ENCODE assay signal across 27 cellular contexts in genomic region chr4:185835336-185835735, GRCh38. TPM values are rescaled to one million over a fixed set of nuclear protein-coding genes. Genes with fewer than 3 reads are reported as not detected.
"Had no signal": no experiment of that assay in that cellular context is flagged by ENCODE, and none has a peak within 500 bp of the region (broad histone marks: within the 10 kb centered on the region; RNA-seq: fewer than 3 reads in every experiment).

No MANE protein-coding gene starts in this region.

- H3K36me3 ChIP-seq: gastrocnemius medialis, sigmoid colon, upper lobe of left lung had no signal

- H3K36me3 Mint-ChIP-seq: activated naive CD4-positive, alpha-beta T cell treated with anti-CD3 and anti-CD28 coated beads, Interleukin-2, amount 50 U/mL, for 72 hours; natural killer cell; stimulated activated memory B cell treated with anti-CD40 and anti-IgM and Interleukin-4, amounts not matched to agents 10 μg/mL and 1 μg/mL and 100 μg/mL, for 72 hours; T-cell had no signal

- H3K27me3 ChIP-seq: gastrocnemius medialis, sigmoid colon, upper lobe of left lung had no signal

- H3K9me3 ChIP-seq: gastrocnemius medialis, sigmoid colon, upper lobe of left lung had no signal

- H3K27ac Mint-ChIP-seq: activated naive CD4-positive, alpha-beta T cell treated with anti-CD3 and anti-CD28 coated beads, Interleukin-2, amount 50 U/mL, for 72 hours; activated T-cell treated with anti-CD3 and anti-CD28 coated beads, Interleukin-2, amount 50 U/mL, for 72 hours; effector memory CD8-positive, alpha-beta T cell; natural killer cell; stimulated activated memory B cell treated with anti-CD40 and anti-IgM and Interleukin-4, amounts not matched to agents 10 μg/mL and 1 μg/mL and 100 μg/mL, for 72 hours; stimulated activated naive CD8-positive, alpha-beta T cell treated with anti-CD3 and anti-CD28 coated beads, Interleukin-15, amount 100 ng/mL, for 72 hours; T-cell had no signal

- H3K4me1 Mint-ChIP-seq: natural killer cell; stimulated activated memory B cell treated with anti-CD40 and anti-IgM and Interleukin-4, amounts not matched to agents 10 μg/mL and 1 μg/mL and 100 μg/mL, for 72 hours; stimulated activated naive CD8-positive, alpha-beta T cell treated with anti-CD3 and anti-CD28 coated beads, Interleukin-15, amount 100 ng/mL, for 72 hours; T-cell had no signal

- ATAC-seq: activated naive CD4-positive, alpha-beta T cell treated with anti-CD3 and anti-CD28 coated beads, Interleukin-2, amount 50 U/mL, for 72 hours; activated T-cell treated with anti-CD3 and anti-CD28 coated beads, Interleukin-2, amount 50 U/mL, for 72 hours; effector memory CD8-positive, alpha-beta T cell; gastrocnemius medialis; natural killer cell; stimulated activated memory B cell treated with anti-CD40 and anti-IgM and Interleukin-4, amounts not matched to agents 10 μg/mL and 1 μg/mL and 100 μg/mL, for 72 hours; stimulated activated naive CD8-positive, alpha-beta T cell treated with anti-CD3 and anti-CD28 coated beads, Interleukin-15, amount 100 ng/mL, for 72 hours; T-cell had no signal

- H3K4me3 ChIP-seq: gastrocnemius medialis, lung, sigmoid colon, upper lobe of left lung had no signal

- H3K4me3 Mint-ChIP-seq: activated T-cell treated with anti-CD3 and anti-CD28 coated beads, Interleukin-2, amount 50 U/mL, for 72 hours; effector memory CD8-positive, alpha-beta T cell; natural killer cell; stimulated activated memory B cell treated with anti-CD40 and anti-IgM and Interleukin-4, amounts not matched to agents 10 μg/mL and 1 μg/mL and 100 μg/mL, for 72 hours; stimulated activated naive CD8-positive, alpha-beta T cell treated with anti-CD3 and anti-CD28 coated beads, Interleukin-15, amount 100 ng/mL, for 72 hours; T-cell had no signal

- FAIRE-seq: small intestine had no signal

- DNase-seq: activated CD4-positive, alpha-beta T cell treated with anti-CD3 and anti-CD28 coated beads for 4 hours; activated CD4-positive, alpha-beta T cell treated with anti-CD3 and anti-CD28 coated beads, Interleukin-2, amount 50 U/mL, for 4 hours; activated naive CD4-positive, alpha-beta T cell; activated T-cell treated with anti-CD3 and anti-CD28 coated beads for 4 hours; activated T-cell treated with anti-CD3 and anti-CD28 coated beads, Interleukin-2, amount 50 U/mL, for 72 hours; anterior cingulate cortex; cortex of kidney; effector memory CD8-positive, alpha-beta T cell; erythroblast; gastrocnemius medialis; glutamatergic neuron; hippocampal formation; mesendoderm; natural killer cell; posterior cingulate gyrus; sigmoid colon; small intestine; stimulated activated CD4-positive, alpha-beta T cell treated with anti-CD3 and anti-CD28 coated beads, Interleukin-4, amount 100 ng/mL, for 4 hours; stimulated activated CD8-positive, alpha-beta memory T cell treated with anti-CD3 and anti-CD28 coated beads, Interleukin-4, amount 100 ng/mL, for 48 hours; stimulated activated naive CD8-positive, alpha-beta T cell treated with anti-CD3 and anti-CD28 coated beads, Interleukin-15, amount 100 ng/mL, for 72 hours; substantia nigra; T-cell; upper lobe of left lung had no signal

- H3K9me3 Mint-ChIP-seq: activated naive CD4-positive, alpha-beta T cell treated with anti-CD3 and anti-CD28 coated beads, Interleukin-2, amount 50 U/mL, for 72 hours; activated T-cell treated with anti-CD3 and anti-CD28 coated beads, Interleukin-2, amount 50 U/mL, for 72 hours; effector memory CD8-positive, alpha-beta T cell; natural killer cell; stimulated activated memory B cell treated with anti-CD40 and anti-IgM and Interleukin-4, amounts not matched to agents 10 μg/mL and 1 μg/mL and 100 μg/mL, for 72 hours; stimulated activated naive CD8-positive, alpha-beta T cell treated with anti-CD3 and anti-CD28 coated beads, Interleukin-15, amount 100 ng/mL, for 72 hours; T-cell had no signal

- H3K27me3 Mint-ChIP-seq: stimulated activated memory B cell treated with anti-CD40 and anti-IgM and Interleukin-4, amounts not matched to agents 10 μg/mL and 1 μg/mL and 100 μg/mL, for 72 hours had no signal

- H3K27ac ChIP-seq: gastrocnemius medialis, upper lobe of left lung had no signal

RNA-seq across cellular contexts. Expression of gene SORBS2, which starts 23.3 kb away (rescaled TPM):
- total RNA-seq: activated naive CD4-positive, alpha-beta T cell treated with anti-CD3 and anti-CD28 coated beads, Interleukin-2, amount 50 U/mL, for 72 hours; T-helper 2 cell treated with Interferon-gamma antibody and Interleukin-4, amounts not matched to agents 100 ng/mL and 5 ng/mL, for 36 hours had no signal
